8 cellular contexts compared by ENCODE assay signal in genomic region chr11:102279641-102280170, GRCh38. TPM values are rescaled to one million over a fixed set of nuclear protein-coding genes. Genes with fewer than 3 reads are reported as not detected.
A peak's percentile ranks its signal among the peaks of the same experiment; 100 is the strongest.
DNase-seq lines count a peak whose midpoint lies in the region; ATAC-seq, FAIRE-seq and TF ChIP-seq lines count a peak whose summit lies in the region.

No MANE protein-coding gene starts in this region.

- no peak overlapping the region for H3K27ac ChIP-seq in C4-2B
- H3K27ac ChIP-seq in adrenal gland = peak overlapping the region in 1 of 5 donors; percentile 18
- H3K27ac ChIP-seq in lung (ENCODE audit: low read depth in 1 of 2, low read length in 1 of 2) = no peak overlapping the region

- H3K9me3 ChIP-seq in adrenal gland (replicated peaks in 1 of 3) (no peaks in the 10 kb centered on the region), lung (ENCODE audit: control insufficient read depth in 2 of 2, insufficient read depth in 1 of 2, low read length in 1 of 2) (no peaks in the 10 kb centered on the region), BE2C (no peaks in the 10 kb centered on the region)

- WGBS in adrenal gland, 4 donors = 6 to 17% (median 12%) methylated on average over 13 of the region's 13 CpGs
- 13 to 25% methylated on average over 13 of the region's 13 CpGs for WGBS in lung, 2 donors

- peak in 6 of 7 donors; percentile 30 to 60 (median 38) for DNase-seq in adrenal gland
- DNase-seq in lung (ENCODE audit: low spot score) = no peak
- no peak for DNase-seq in NCI-H2029 treated with DMSO at 0.1 percent for 48 hours (lab: John Stamatoyannopoulos, UW)
- DNase-seq in BE2C = no peak
- no peak for DNase-seq in GM12891 (ENCODE audit: insufficient read length, low spot score)

- ATAC-seq in GM19372 (IDR thresholded peaks at IDR 0.05; ENCODE audit: low read depth, unreplicated experiment) (peak; percentile 97), HG03196 (IDR thresholded peaks at IDR 0.05; ENCODE audit: unreplicated experiment) (peak; percentile 95), lung (ENCODE audit: insufficient read depth, low FRiP score) (peak; percentile 19)

- peak overlapping the region in 2 of 4 donors; percentile 2 to 51 for H3K4me3 ChIP-seq in adrenal gland
- no peak overlapping the region for H3K4me3 ChIP-seq in lung
- no peak overlapping the region for H3K4me3 ChIP-seq in BE2C (ENCODE audit: low read depth, low read length)

- H3K36me3 ChIP-seq in adrenal gland (replicated peaks in 1 of 2) (no peaks in the 10 kb centered on the region), lung (ENCODE audit: control insufficient read depth in 2 of 2, insufficient read depth in 2 of 2, low read length in 2 of 2) (no peaks in the 10 kb centered on the region), BE2C (no peaks in the 10 kb centered on the region)

- H3K27me3 ChIP-seq in adrenal gland (no peaks in the 10 kb centered on the region), lung (ENCODE audit: control insufficient read depth, insufficient read depth) (no peaks in the 10 kb centered on the region), BE2C (no peaks in the 10 kb centered on the region)

- FAIRE-seq in GM12891 (lab: Jason Lieb, UNC) = no peak

- H3K4me1 ChIP-seq in adrenal gland (replicated peaks in 1 of 2) (peaks cover 0 to 6% of the 10 kb centered on the region in 2 donors), lung (ENCODE audit: control insufficient read depth in 2 of 2, insufficient read depth in 2 of 2, low read length in 2 of 2) (no peaks in the 10 kb centered on the region), BE2C (no peaks in the 10 kb centered on the region; the same call in 1 of the 2 replicates)

- TF ChIP-seq POLR2A in adrenal gland (IDR thresholded peaks at IDR 0.05) = peak in 1 of 2 donors; percentile 12
- no peak for TF ChIP-seq POLR2A in GM12891 (IDR thresholded peaks at IDR 0.05; ENCODE audit: low read depth, low read length)

- TF ChIP-seq CTCF in C4-2B (conservative IDR thresholded peaks at IDR 0.05) = peak; percentile 68
- TF ChIP-seq CTCF in adrenal gland (IDR thresholded peaks at IDR 0.05) = peak in 4 of 6 experiments; percentile 32 to 43 (median 38)
- TF ChIP-seq CTCF in lung (IDR thresholded peaks at IDR 0.05; ENCODE audit: control extremely low read depth, extremely low read depth) = no peak
- TF ChIP-seq CTCF in BE2C (IDR thresholded peaks at IDR 0.05; ENCODE audit: low read depth, low read length) = no peak

- intact Hi-C loops in adrenal gland (cut with DNase I) = loop anchor here in 1 of 2 donors (10.0 kb wide), 1 partner anchor 215 kb away; no protein-coding TSS in a partner anchor

TF ChIP-seq in GM12891, 5 proteins besides CTCF, POLR2A, EP300 and RAD21:
- no peak for TF ChIP-seq PAX5 (IDR thresholded peaks at IDR 0.05; ENCODE audit: insufficient read depth, low read length, severe bottlenecking)
- no peak for TF ChIP-seq POU2F2 (IDR thresholded peaks at IDR 0.05; ENCODE audit: low read depth, low read length)
- TF ChIP-seq SPI1 (IDR thresholded peaks at IDR 0.05; ENCODE audit: low read depth, low read length) = no peak
- no peak for TF ChIP-seq TAF1 (IDR thresholded peaks at IDR 0.05; ENCODE audit: low read depth, low read length)
- no peak for TF ChIP-seq POLR2AphosphoS5 (IDR thresholded peaks at IDR 0.05; ENCODE audit: low read depth, low read length)

RNA-seq across cellular contexts. Expression of gene BIRC3, which starts 37.6 kb away (rescaled TPM):
- total RNA-seq in adrenal gland = 1 to 10 TPM in 7 of 8 donors, under 1 TPM in 1; 0.48 to 8.6 (median 2.8) TPM
- polyA plus RNA-seq in adrenal gland = 1 to 10 TPM; 2.9 to 7.6 (median 3.9) TPM
- 10 to 100 TPM; 20.2 to 44.5 TPM for total RNA-seq in lung
- polyA plus RNA-seq in lung = 10 to 100 TPM in 1 of 2 donors, 1 to 10 TPM in 1; 8.7 to 61.0 TPM
- polyA plus RNA-seq in BE2C (2012; ENCODE audit: insufficient read depth, insufficient read length, low read depth) = 0.52 TPM
- polyA plus RNA-seq in GM12891 (2012; ENCODE audit: low read depth, missing spikeins) = 42.0 TPM

Comparison
In these comparisons a context has a peak if more than half of its experiments do, and no peak if none do; other contexts are left out.
1. CTCF ChIP-seq: peak in C4-2B (single experiment) and adrenal gland (4 of 6); none in lung (single experiment) and BE2C (single experiment).
2. ATAC-seq: peak in every context shown above with its lines; median percentile 97 in GM19372; 95 in HG03196; 19 in lung.
3. DNase-seq: peak in adrenal gland (6 of 7); none in lung (single experiment), NCI-H2029 treated with DMSO at 0.1 percent for 48 hours (single experiment), BE2C (single experiment) and GM12891 (single experiment).